ENCODE assay signal across 15 cellular contexts in genomic region chrX:129779086-129779672, GRCh38. TPM values are rescaled to one million over a fixed set of nuclear protein-coding genes. Genes with fewer than 3 reads are reported as not detected.
DNase-seq lines count a peak whose midpoint lies in the region; ATAC-seq and TF ChIP-seq lines count a peak whose summit lies in the region.
"Had no signal": no experiment of that assay in that cellular context is flagged by ENCODE, and none has a peak within 500 bp of the region (broad histone marks: within the 10 kb centered on the region; RNA-seq: fewer than 3 reads in every experiment).

No MANE protein-coding gene starts in this region.

- H3K4me3 ChIP-seq in osteoblast (ENCODE audit: insufficient read depth, low read length), result no peak overlapping the region
- no peak overlapping the region for H3K4me3 ChIP-seq in H7 (ENCODE audit: insufficient read depth, low read depth, low read length)
- H3K4me3 ChIP-seq: hepatocyte, K562 had no signal

- peaks cover 36% of the 10 kb centered on the region for H3K36me3 ChIP-seq in KOPT-K1 (ENCODE audit: insufficient read depth, low read length)
- H3K36me3 ChIP-seq in osteoblast (ENCODE audit: insufficient read depth, low read length), result no peaks in the 10 kb centered on the region
- no peaks in the 10 kb centered on the region for H3K36me3 ChIP-seq in H7 (replicated peaks; ENCODE audit: control insufficient read depth, insufficient read depth, low read length)
- H3K36me3 ChIP-seq: tibial nerve, WERI-Rb-1 had no signal

- DNase-seq in NK-92 treated with Interleukin-12 subunit alpha and Interleukin-12 subunit beta, amount 100 ng/mL, for 24 hours (lab: John Stamatoyannopoulos, UW), result peak; percentile 13
- DNase-seq in NK-92 (lab: John Stamatoyannopoulos, UW; ENCODE audit: unreplicated experiment) (no peak), osteoblast (ENCODE audit: insufficient read length, low spot score, missing footprints) (peak; percentile 37), H7 (no peak), anterior cingulate cortex (lab: John Stamatoyannopoulos, UW) (no peak)
- DNase-seq in activated naive CD8-positive, alpha-beta T cell treated with anti-CD3 and anti-CD28 coated beads, Interleukin-2, amount 50 U/mL, for 24 hours, result no peak
- DNase-seq: NCI-H187, NCI-H526 treated with DMSO at 0.1 percent for 48 hours, WERI-Rb-1 had no signal

- peak overlapping the region; percentile 94 for H3K27ac Mint-ChIP-seq in activated naive CD8-positive, alpha-beta T cell treated with anti-CD3 and anti-CD28 coated beads, Interleukin-2, amount 50 U/mL, for 24 hours

- H3K4me3 Mint-ChIP-seq in activated naive CD8-positive, alpha-beta T cell treated with anti-CD3 and anti-CD28 coated beads, Interleukin-2, amount 50 U/mL, for 24 hours, result peak overlapping the region; percentile 93

- no peak overlapping the region for H3K4me2 ChIP-seq in osteoblast (ENCODE audit: insufficient read depth, low read length)
- H3K4me2 ChIP-seq: hepatocyte had no signal

- H3K36me3 Mint-ChIP-seq in activated naive CD8-positive, alpha-beta T cell treated with anti-CD3 and anti-CD28 coated beads, Interleukin-2, amount 50 U/mL, for 24 hours (ENCODE audit: low read depth), result peaks cover 29% of the 10 kb centered on the region

- H3K27me3 ChIP-seq in osteoblast (ENCODE audit: insufficient read depth, low read length), result no peaks in the 10 kb centered on the region
- H3K27me3 ChIP-seq in H7 (ENCODE audit: control insufficient read depth, insufficient read depth, low read length), result no peaks in the 10 kb centered on the region
- H3K27me3 ChIP-seq: hepatocyte, tibial nerve had no signal

- no peaks in the 10 kb centered on the region for H4K20me1 ChIP-seq in osteoblast (ENCODE audit: insufficient read depth, low read length)

- H3K27me3 Mint-ChIP-seq in activated naive CD8-positive, alpha-beta T cell treated with anti-CD3 and anti-CD28 coated beads, Interleukin-2, amount 50 U/mL, for 24 hours, result no peaks in the 10 kb centered on the region

- ATAC-seq in activated naive CD8-positive, alpha-beta T cell treated with anti-CD3 and anti-CD28 coated beads, Interleukin-2, amount 50 U/mL, for 24 hours, result no peak
- ATAC-seq in GM21786 (IDR thresholded peaks at IDR 0.05; ENCODE audit: unreplicated experiment), result no peak
- ATAC-seq: K562 had no signal

- H3K9me3 ChIP-seq in KOPT-K1 (ENCODE audit: insufficient read depth, low read length, poor library complexity, severe bottlenecking) (no peaks in the 10 kb centered on the region), osteoblast (ENCODE audit: low read depth, low read length) (no peaks in the 10 kb centered on the region)
- H3K9me3 ChIP-seq: tibial nerve had no signal

- H3K9me3 Mint-ChIP-seq in activated naive CD8-positive, alpha-beta T cell treated with anti-CD3 and anti-CD28 coated beads, Interleukin-2, amount 50 U/mL, for 24 hours, result no peaks in the 10 kb centered on the region

- H3K4me1 ChIP-seq in osteoblast (ENCODE audit: insufficient read depth, low read length), result no peaks in the 10 kb centered on the region
- H3K4me1 ChIP-seq: tibial nerve had no signal

- H3K79me2 ChIP-seq in osteoblast (ENCODE audit: insufficient read depth, low read length), result no peaks in the 10 kb centered on the region
- H3K79me2 ChIP-seq: hepatocyte had no signal

- no peak overlapping the region for H2AFZ ChIP-seq in osteoblast (ENCODE audit: low read length)
- H2AFZ ChIP-seq: hepatocyte had no signal

- peaks cover 59% of the 10 kb centered on the region for H3K4me1 Mint-ChIP-seq in activated naive CD8-positive, alpha-beta T cell treated with anti-CD3 and anti-CD28 coated beads, Interleukin-2, amount 50 U/mL, for 24 hours

- H3K27ac ChIP-seq in KOPT-K1 (ENCODE audit: low read depth, low read length, poor library complexity, severe bottlenecking) (peak overlapping the region; percentile 99), osteoblast (ENCODE audit: low read depth, low read length) (no peak overlapping the region)
- H3K27ac ChIP-seq: 22Rv1, hepatocyte, WERI-Rb-1 had no signal

- no peak for TF ChIP-seq CTCF in osteoblast (IDR thresholded peaks at IDR 0.05; ENCODE audit: extremely low read depth, low read depth, low read length)

RNA-seq across cellular contexts. Expression of gene SASH3, which starts 0.6 kb away (rescaled TPM):
- total RNA-seq in osteoblast, result not detected in 2 replicates
- total RNA-seq in H7 (2014; rRNA removed; shearing (Covaris generic)), result not detected in 2 replicates

RNA-seq across cellular contexts. Expression of gene XPNPEP2, which starts 40.4 kb away (rescaled TPM):
- not detected in 2 replicates for total RNA-seq in osteoblast
- 0.10 and 0.52 TPM in 2 replicates for total RNA-seq in H7 (2014; rRNA removed; shearing (Covaris generic))

Comparison
In these comparisons a context has a peak if more than half of its experiments do, and no peak if none do; other contexts are left out.
1. DNase-seq: peak in NK-92 treated with Interleukin-12 subunit alpha and Interleukin-12 subunit beta, amount 100 ng/mL, for 24 hours (single experiment) and osteoblast (single experiment); none in NK-92 (single experiment), activated naive CD8-positive, alpha-beta T cell treated with anti-CD3 and anti-CD28 coated beads, Interleukin-2, amount 50 U/mL, for 24 hours (single experiment), H7 (single experiment) and anterior cingulate cortex (0 of 58).